ENCODE assay signal across 12 cellular contexts in the genomic region with DNA sequence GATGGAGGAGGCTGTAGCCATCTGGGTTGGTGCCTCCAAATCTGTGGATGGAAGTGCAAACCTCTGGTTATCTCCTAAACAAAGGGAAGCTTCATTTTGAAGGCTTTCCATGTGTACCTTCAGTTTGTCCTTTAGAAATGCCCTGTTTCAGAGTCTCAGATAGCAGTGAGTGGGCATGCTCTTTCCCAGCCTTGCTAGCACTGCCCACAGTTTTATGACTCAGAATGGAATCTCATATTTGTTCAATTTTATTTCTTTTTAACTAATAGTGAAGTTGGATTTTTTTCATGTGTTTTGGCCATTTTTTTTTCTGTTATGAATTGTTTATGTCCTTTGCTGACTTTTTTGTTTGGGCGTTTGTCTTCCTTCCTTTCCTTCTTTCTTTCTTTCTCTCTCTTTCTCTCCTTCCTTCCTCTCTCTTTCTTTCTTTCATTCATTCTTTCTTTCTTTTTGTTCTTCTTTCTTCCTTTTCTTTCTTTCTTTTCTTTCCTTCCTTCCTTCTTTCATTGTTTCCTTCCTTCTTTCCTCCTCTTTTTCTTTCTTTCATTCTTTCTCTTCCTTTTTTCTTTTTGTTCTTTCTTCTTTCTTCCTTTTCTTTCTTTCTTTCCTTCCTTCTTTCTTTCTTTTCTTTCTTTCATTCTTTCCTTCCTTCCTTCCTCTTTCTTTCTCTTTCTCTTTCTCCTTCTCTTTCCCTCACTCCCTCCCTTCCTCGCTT. TPM values are rescaled to one million over a fixed set of nuclear protein-coding genes. Genes with fewer than 3 reads are reported as not detected.
DNase-seq lines count a peak whose midpoint lies in the region; ATAC-seq, FAIRE-seq and TF ChIP-seq lines count a peak whose summit lies in the region.
"Had no signal": no experiment of that assay in that cellular context is flagged by ENCODE, and none has a peak within 500 bp of the region (broad histone marks: within the 10 kb centered on the region; RNA-seq: fewer than 3 reads in every experiment).

No MANE protein-coding gene starts in this region.

- peaks cover 3% of the 10 kb centered on the region for H3K9me3 Mint-ChIP-seq in activated T-cell treated with anti-CD3 and anti-CD28 coated beads, Interleukin-2, amount 50 U/mL, for 24 hours
- no peaks in the 10 kb centered on the region for H3K9me3 Mint-ChIP-seq in dendritic cell treated with granulocyte-macrophage colony-stimulating factor and Interleukin-4, amounts not matched to agents 40 ng/mL and 50 ng/mL, for 4 days
- no peaks in the 10 kb centered on the region for H3K9me3 Mint-ChIP-seq in stimulated activated naive CD8-positive, alpha-beta T cell treated with anti-CD3 and anti-CD28 coated beads, Interleukin-15, amount 100 ng/mL, for 72 hours

- no peak for TF ChIP-seq CTCF in NB4 (IDR thresholded peaks at IDR 0.05; ENCODE audit: low read depth, low read length)
- no peak for TF ChIP-seq CTCF in HepG2 (CRISPR knock-in tag; IDR thresholded peaks at IDR 0.05)

- WGBS in HepG2 (ENCODE audit: low lambda C conversion rate), result 50% methylated on average over 2 of the region's 2 CpGs

- CTCF ChIA-PET in HepG2 (lab: Yijun Ruan, JAX; ENCODE audit: low intra/inter-chr PET ratio, low total read pairs), result no interaction called here

- DNase-seq in activated T-cell treated with anti-CD3 and anti-CD28 coated beads, Interleukin-2, amount 50 U/mL, for 24 hours, result no peak
- no peak for DNase-seq in activated T-cell treated with anti-CD3 and anti-CD28 coated beads, Interleukin-2, amount 50 U/mL, for 1 hour
- no peak for DNase-seq in NB4 (ENCODE audit: low read depth)
- no peak for DNase-seq in stimulated activated naive CD8-positive, alpha-beta T cell treated with anti-CD3 and anti-CD28 coated beads, Interleukin-15, amount 100 ng/mL, for 72 hours
- no peak for DNase-seq in HepG2 (ENCODE audit: low spot score)
- no peak for DNase-seq in UCSD-AML1 (lab: John Stamatoyannopoulos, UW; ENCODE audit: unreplicated experiment)
- DNase-seq: right cardiac atrium had no signal

- H3K4me1 ChIP-seq in HepG2 (ENCODE audit: insufficient read depth, low read length), result no peaks in the 10 kb centered on the region

- H3K9me3 ChIP-seq in HepG2 (ENCODE audit: low read length), result no peaks in the 10 kb centered on the region

- POLR2A ChIA-PET in HepG2 (lab: Yijun Ruan, JAX), result no interaction called here

- TF ChIP-seq POLR2A in NB4 (IDR thresholded peaks at IDR 0.05; ENCODE audit: extremely low read depth, insufficient read length) (no peak), HepG2 (IDR thresholded peaks at IDR 0.05; ENCODE audit: insufficient read depth in 1 of 2, low read depth in 2 of 2, low read length in 2 of 2) (no peak)

- no peaks in the 10 kb centered on the region for H3K79me2 ChIP-seq in HepG2 (ENCODE audit: insufficient read depth, low read length)

- H3K4me1 Mint-ChIP-seq in activated T-cell treated with anti-CD3 and anti-CD28 coated beads, Interleukin-2, amount 50 U/mL, for 24 hours (ENCODE audit: low read depth), result peaks cover 53% of the 10 kb centered on the region
- H3K4me1 Mint-ChIP-seq in dendritic cell treated with granulocyte-macrophage colony-stimulating factor and Interleukin-4, amounts not matched to agents 40 ng/mL and 50 ng/mL, for 4 days (ENCODE audit: low read depth), result peaks cover 54% of the 10 kb centered on the region
- peaks cover 58% of the 10 kb centered on the region for H3K4me1 Mint-ChIP-seq in stimulated activated naive CD8-positive, alpha-beta T cell treated with anti-CD3 and anti-CD28 coated beads, Interleukin-15, amount 100 ng/mL, for 72 hours

- no peak for TF ChIP-seq RAD21 in HepG2 (CRISPR knock-in tag; IDR thresholded peaks at IDR 0.05)

- no peaks in the 10 kb centered on the region for H4K20me1 ChIP-seq in HepG2 (ENCODE audit: insufficient read depth, low read length)

- no peak for ATAC-seq in stimulated activated naive CD8-positive, alpha-beta T cell treated with anti-CD3 and anti-CD28 coated beads, Interleukin-15, amount 100 ng/mL, for 72 hours
- no peak for ATAC-seq in HepG2
- ATAC-seq in HG03025 (IDR thresholded peaks at IDR 0.05; ENCODE audit: low FRiP score, unreplicated experiment), result no peak

- H3K4me3 ChIP-seq in NB4 (ENCODE audit: low read depth, low read length) (peak overlapping the region; percentile 42), HepG2 (replicated peaks in 1 of 3; ENCODE audit: insufficient read depth in 1 of 3, low read depth in 2 of 3, low read length in 3 of 3) (no peak overlapping the region)

- H3K27me3 ChIP-seq in HepG2 (ENCODE audit: control insufficient read depth in 1 of 2, insufficient read depth in 2 of 2, low read length in 2 of 2), result no peaks in the 10 kb centered on the region

- BruUV-seq in HepG2 (replicated peaks; lab: Mats Ljungman, UMichigan), result no TSS peak

- H3K36me3 ChIP-seq in HepG2 (replicated peaks in 1 of 2; ENCODE audit: control insufficient read depth in 1 of 2, insufficient read depth in 2 of 2, low read length in 2 of 2), result no peaks in the 10 kb centered on the region

- H3K27ac ChIP-seq in HepG2 (ENCODE audit: extremely low read length, insufficient read depth, low read length), result no peak overlapping the region
- H3K27ac ChIP-seq: C4-2B had no signal

- H3K27me3 Mint-ChIP-seq in activated T-cell treated with anti-CD3 and anti-CD28 coated beads, Interleukin-2, amount 50 U/mL, for 24 hours, result no peaks in the 10 kb centered on the region
- H3K27me3 Mint-ChIP-seq in dendritic cell treated with granulocyte-macrophage colony-stimulating factor and Interleukin-4, amounts not matched to agents 40 ng/mL and 50 ng/mL, for 4 days, result peaks cover 5% of the 10 kb centered on the region
- H3K27me3 Mint-ChIP-seq in stimulated activated naive CD8-positive, alpha-beta T cell treated with anti-CD3 and anti-CD28 coated beads, Interleukin-15, amount 100 ng/mL, for 72 hours, result no peaks in the 10 kb centered on the region

- in situ Hi-C loops in HepG2 (cut with HindIII; ENCODE audit: extremely low pct_ligation_motif_present, low pct_unique_long_range_greater_than_20kb), result no loop called here

- H3K9ac ChIP-seq in HepG2 (ENCODE audit: insufficient read depth, low read depth, low read length), result no peak overlapping the region

- intact Hi-C loops in dendritic cell treated with granulocyte-macrophage colony-stimulating factor and Interleukin-4, amounts not matched to agents 40 ng/mL and 50 ng/mL, for 4 days (cut with micrococcal nuclease), result no loop called here
- intact Hi-C loops in HepG2 (cut with micrococcal nuclease; ENCODE audit: unreplicated experiment), result no loop called here

- no peak overlapping the region for H2AFZ ChIP-seq in HepG2 (ENCODE audit: low read length)

- peak overlapping the region; percentile 26 for H3K4me3 Mint-ChIP-seq in activated T-cell treated with anti-CD3 and anti-CD28 coated beads, Interleukin-2, amount 50 U/mL, for 24 hours
- H3K4me3 Mint-ChIP-seq in dendritic cell treated with granulocyte-macrophage colony-stimulating factor and Interleukin-4, amounts not matched to agents 40 ng/mL and 50 ng/mL, for 4 days, result peak overlapping the region; percentile 30
- peak overlapping the region; percentile 71 to 83 for H3K4me3 Mint-ChIP-seq in stimulated activated naive CD8-positive, alpha-beta T cell treated with anti-CD3 and anti-CD28 coated beads, Interleukin-15, amount 100 ng/mL, for 72 hours

- peak overlapping the region; percentile 96 for H3K27ac Mint-ChIP-seq in activated T-cell treated with anti-CD3 and anti-CD28 coated beads, Interleukin-2, amount 50 U/mL, for 24 hours
- H3K27ac Mint-ChIP-seq in dendritic cell treated with granulocyte-macrophage colony-stimulating factor and Interleukin-4, amounts not matched to agents 40 ng/mL and 50 ng/mL, for 4 days, result peak overlapping the region; percentile 82
- H3K27ac Mint-ChIP-seq in stimulated activated naive CD8-positive, alpha-beta T cell treated with anti-CD3 and anti-CD28 coated beads, Interleukin-15, amount 100 ng/mL, for 72 hours, result peak overlapping the region; percentile 68 to 87

- H3K36me3 Mint-ChIP-seq in activated T-cell treated with anti-CD3 and anti-CD28 coated beads, Interleukin-2, amount 50 U/mL, for 24 hours (ENCODE audit: low read depth), result no peaks in the 10 kb centered on the region
- H3K36me3 Mint-ChIP-seq in dendritic cell treated with granulocyte-macrophage colony-stimulating factor and Interleukin-4, amounts not matched to agents 40 ng/mL and 50 ng/mL, for 4 days (ENCODE audit: low read depth), result no peaks in the 10 kb centered on the region

- TF ChIP-seq EP300 in HepG2 (IDR thresholded peaks at IDR 0.05; ENCODE audit: low read depth in 2 of 2, low read length in 2 of 2) (no peak), HepG2 (CRISPR knock-in tag; IDR thresholded peaks at IDR 0.05; ENCODE audit: borderline replicate concordance) (no peak)

- H3K4me2 ChIP-seq in HepG2 (ENCODE audit: low read depth, low read length), result no peak overlapping the region

- no peak for FAIRE-seq in HepG2 (lab: Jason Lieb, UNC)

TF ChIP-seq in HepG2, 621 proteins besides CTCF, POLR2A, EP300 and RAD21 (continues in another document):
- TF ChIP-seq ESRRA (CRISPR knock-in tag; IDR thresholded peaks at IDR 0.05; ENCODE audit: low read depth), result no peak

RNA-seq across cellular contexts. Expression of a gene that starts 25.6 kb away (rescaled TPM):
- 0.32 and 1.00 TPM in 2 replicates for total RNA-seq in HepG2 (2016; rRNA removed; fragmentation: Illumina TruSeq; extraction: Trizol)
- total RNA-seq in HepG2 (2016; cell fraction: cytosol; rRNA removed; fragmentation: Illumina TruSeq; extraction: Trizol; ENCODE audit: low read depth), result not detected in 2 replicates
- total RNA-seq in HepG2 (2016; cell fraction: insoluble cytoplasmic fraction; rRNA removed; fragmentation: Illumina TruSeq; extraction: Trizol), result 0.18 and 1.2 TPM in 2 replicates
- total RNA-seq in HepG2 (2016; cell fraction: membrane; rRNA removed; fragmentation: Illumina TruSeq; extraction: Trizol), result 0.06 and 0.17 TPM in 2 replicates
- 0.69 and 1.4 TPM in 2 replicates for total RNA-seq in HepG2 (2016; cell fraction: nucleus; rRNA removed; fragmentation: Illumina TruSeq; extraction: Trizol)
- 1.4 and 1.7 TPM in 2 replicates for polyA plus RNA-seq in HepG2 (2011; rRNA removed)
- polyA plus RNA-seq in HepG2 (2011; cell fraction: cytosol; rRNA removed), result 1.0 and 1.1 TPM in 2 replicates
- 0.39 and 0.62 TPM in 2 replicates for polyA plus RNA-seq in HepG2 (2011; cell fraction: nucleus; rRNA removed)
- 0.08 and 1.0 TPM in 2 replicates for polyA plus RNA-seq in HepG2 (2012)
- polyA plus RNA-seq in HepG2 (2016; cell fraction: cytosol; fragmentation: Illumina TruSeq; extraction: Trizol; ENCODE audit: low read depth), result not detected in 2 replicates
- polyA plus RNA-seq in HepG2 (2016; cell fraction: insoluble cytoplasmic fraction; fragmentation: Illumina TruSeq; extraction: Trizol; ENCODE audit: low read depth), result 0.21 and 0.38 TPM in 2 replicates
- 0.17 and 0.45 TPM in 2 replicates for polyA plus RNA-seq in HepG2 (2016; cell fraction: membrane; fragmentation: Illumina TruSeq; extraction: Trizol; ENCODE audit: low read depth)
- polyA plus RNA-seq in HepG2 (2016; cell fraction: nucleus; fragmentation: Illumina TruSeq; extraction: Trizol; ENCODE audit: insufficient read depth, low read depth), result 2.3 and 3.3 TPM in 2 replicates
- polyA minus RNA-seq in HepG2 (2011; rRNA and poly(A)+ RNA removed; ENCODE audit: low replicate concordance), result 1.6 TPM in 1 of 2 replicates, not detected in the other
- 0.99 and 1.1 TPM in 2 replicates for polyA minus RNA-seq in HepG2 (2011; cell fraction: cytosol; rRNA and poly(A)+ RNA removed)
- polyA minus RNA-seq in HepG2 (2011; cell fraction: nucleus; rRNA and poly(A)+ RNA removed), result 0.37 TPM in 1 of 2 replicates, not detected in the other
- total RNA-seq: HT1080, SK-MEL-5 had no signal

Comparison
In these comparisons a context has a peak if more than half of its experiments do, and no peak if none do; other contexts are left out.
1. H3K4me3 Mint-ChIP-seq: peak in every context shown above with its lines; median percentile 77 in stimulated activated naive CD8-positive, alpha-beta T cell treated with anti-CD3 and anti-CD28 coated beads, Interleukin-15, amount 100 ng/mL, for 72 hours; 30 in dendritic cell treated with granulocyte-macrophage colony-stimulating factor and Interleukin-4, amounts not matched to agents 40 ng/mL and 50 ng/mL, for 4 days; 26 in activated T-cell treated with anti-CD3 and anti-CD28 coated beads, Interleukin-2, amount 50 U/mL, for 24 hours.